8 cellular contexts compared by ENCODE assay signal in genomic region chr9:132582276-132582785, GRCh38. TPM values are rescaled to one million over a fixed set of nuclear protein-coding genes. Genes with fewer than 3 reads are reported as not detected.
DNase-seq lines count a peak whose midpoint lies in the region; ATAC-seq and TF ChIP-seq lines count a peak whose summit lies in the region.

TSS of gene BARHL1 (plus strand) at chr9:132582606. CDS start at chr9:132582798, 192 bp downstream.

- H3K27ac Mint-ChIP-seq in activated CD4-positive, alpha-beta memory T cell treated with anti-CD3 and anti-CD28 coated beads for 36 hours = no peak within 1 kb of the TSS

- no peak within 1 kb of the TSS for H3K27ac ChIP-seq in smooth muscle cell (ENCODE audit: low read depth)

- peaks cover 63% of the 10 kb centered on the region for H3K27me3 Mint-ChIP-seq in activated CD4-positive, alpha-beta memory T cell treated with anti-CD3 and anti-CD28 coated beads for 36 hours

- H3K4me3 ChIP-seq in fibroblast of villous mesenchyme (ENCODE audit: low read depth, low read length) (peak within 1 kb of the TSS; percentile 51), smooth muscle cell (peak within 1 kb of the TSS; percentile 45)

- no peaks in the 10 kb centered on the region for H3K9me3 ChIP-seq in smooth muscle cell (replicated peaks; ENCODE audit: low read depth)

- H4K20me1 ChIP-seq in smooth muscle cell (ENCODE audit: low read depth) = peaks cover 9% of the 10 kb centered on the region

- H3K27me3 ChIP-seq in smooth muscle cell (ENCODE audit: low read depth) = peaks cover 100% of the 10 kb centered on the region

- no peak for ATAC-seq in HG02885 (IDR thresholded peaks at IDR 0.05; ENCODE audit: poor library complexity, unreplicated experiment)

- no peaks in the 10 kb centered on the region for H3K79me2 ChIP-seq in smooth muscle cell (ENCODE audit: low read depth)

- intact Hi-C loops in activated CD4-positive, alpha-beta memory T cell treated with anti-CD3 and anti-CD28 coated beads for 36 hours (cut with micrococcal nuclease) = no loop called here

- H3K36me3 ChIP-seq in smooth muscle cell (ENCODE audit: low read depth) = no peaks in the 10 kb centered on the region

- H3K4me1 Mint-ChIP-seq in activated CD4-positive, alpha-beta memory T cell treated with anti-CD3 and anti-CD28 coated beads for 36 hours (ENCODE audit: low read depth) = peaks cover 8% of the 10 kb centered on the region

- peak within 1 kb of the TSS; percentile 55 for H3K4me3 Mint-ChIP-seq in activated CD4-positive, alpha-beta memory T cell treated with anti-CD3 and anti-CD28 coated beads for 36 hours

- CTCF ChIA-PET in activated CD4-positive, alpha-beta memory T cell treated with anti-CD3 and anti-CD28 coated beads for 36 hours (lab: Charles Lee) = no interaction called here

- DNase-seq in NCI-H2196 (lab: John Stamatoyannopoulos, UW; ENCODE audit: unreplicated experiment) (peak; percentile 31), NCI-H2196 treated with DMSO at 0.1 percent for 48 hours (lab: John Stamatoyannopoulos, UW; ENCODE audit: unreplicated experiment) (no peak), fibroblast of villous mesenchyme (ENCODE audit: low read depth) (no peak), smooth muscle cell (lab: John Stamatoyannopoulos, UW; ENCODE audit: unreplicated experiment) (no peak), D341Med (ENCODE audit: low spot score) (no peak), RPMI8226 (no peak)
- DNase-seq in activated CD4-positive, alpha-beta memory T cell treated with anti-CD3 and anti-CD28 coated beads for 36 hours = no peak

- no peaks in the 10 kb centered on the region for H3F3A ChIP-seq in smooth muscle cell (ENCODE audit: low read depth)

- no peaks in the 10 kb centered on the region for H3K9me3 Mint-ChIP-seq in activated CD4-positive, alpha-beta memory T cell treated with anti-CD3 and anti-CD28 coated beads for 36 hours

- no peak within 1 kb of the TSS for H2AFZ ChIP-seq in smooth muscle cell (ENCODE audit: low read depth)

- 6% methylated on average over 20 of the region's 36 CpGs for WGBS in smooth muscle cell (ENCODE audit: low lambda C conversion rate)

- peaks cover 19% of the 10 kb centered on the region for H3K4me1 ChIP-seq in smooth muscle cell (ENCODE audit: low read depth)

- POLR2A ChIA-PET in activated CD4-positive, alpha-beta memory T cell treated with anti-CD3 and anti-CD28 coated beads for 36 hours (lab: Charles Lee) = no interaction called here

- no peak for TF ChIP-seq CTCF in fibroblast of villous mesenchyme (IDR thresholded peaks at IDR 0.05; ENCODE audit: insufficient read depth, low read depth, low read length)
- TF ChIP-seq CTCF in smooth muscle cell (IDR thresholded peaks at IDR 0.05; ENCODE audit: borderline replicate concordance, insufficient read depth, poor library complexity, severe bottlenecking) = no peak

- H3K36me3 Mint-ChIP-seq in activated CD4-positive, alpha-beta memory T cell treated with anti-CD3 and anti-CD28 coated beads for 36 hours = no peaks in the 10 kb centered on the region

- H3K9ac ChIP-seq in smooth muscle cell (ENCODE audit: low read depth) = no peak within 1 kb of the TSS

- H3K4me2 ChIP-seq in smooth muscle cell = peak within 1 kb of the TSS; percentile 81

RNA-seq across cellular contexts. Expression of gene BARHL1, which starts in this region (rescaled TPM):
- total RNA-seq in activated CD4-positive, alpha-beta memory T cell treated with anti-CD3 and anti-CD28 coated beads for 36 hours = not detected
- total RNA-seq in fibroblast of villous mesenchyme (not detected in 2 replicates), smooth muscle cell (not detected in 2 replicates)
- 0.24 TPM in 1 of 2 replicates, not detected in the other for polyA plus RNA-seq in smooth muscle cell
